ENCODE assay signal across 14 cellular contexts in genomic region chr18:58891753-58892152, GRCh38. TPM values are rescaled to one million over a fixed set of nuclear protein-coding genes. Genes with fewer than 3 reads are reported as not detected.
A peak's percentile ranks its signal among the peaks of the same experiment; 100 is the strongest.
DNase-seq lines count a peak whose midpoint lies in the region; ATAC-seq and TF ChIP-seq lines count a peak whose summit lies in the region.
"Had no signal": no experiment of that assay in that cellular context is flagged by ENCODE, and none has a peak within 500 bp of the region (broad histone marks: within the 10 kb centered on the region; RNA-seq: fewer than 3 reads in every experiment).

No MANE protein-coding gene starts in this region.

- H3K4me1 Mint-ChIP-seq in memory B cell = peaks cover 39% of the 10 kb centered on the region

- H3K4me1 ChIP-seq in HUES6 (ENCODE audit: control insufficient read depth, insufficient read depth, low read length) = peaks cover 32% of the 10 kb centered on the region
- peaks cover 25 to 39% of the 10 kb centered on the region in 2 donors for H3K4me1 ChIP-seq in thyroid gland

- intact Hi-C loops in thyroid gland (cut with DNase I) = no loop called here

- peaks cover 9% of the 10 kb centered on the region for H3K36me3 Mint-ChIP-seq in memory B cell

- H3K27ac ChIP-seq in HUES6 (ENCODE audit: low read depth, low read length) = peak overlapping the region; percentile 1; the same call in 1 of the 2 replicates
- H3K27ac ChIP-seq in thyroid gland = peak overlapping the region in 2 of 3 donors; percentile 16 to 33

- ATAC-seq in memory B cell (ENCODE audit: low read depth) (no peak), GM21526 (IDR thresholded peaks at IDR 0.05; ENCODE audit: low FRiP score, unreplicated experiment) (no peak)
- ATAC-seq: gastroesophageal sphincter, T-cell had no signal

- no peak for TF ChIP-seq CTCF in astrocyte of the spinal cord (IDR thresholded peaks at IDR 0.05; ENCODE audit: low read depth, low read length)
- no peak for TF ChIP-seq CTCF in thyroid gland (IDR thresholded peaks at IDR 0.05)

- H3K9me3 ChIP-seq in HUES6 (ENCODE audit: control insufficient read depth, insufficient read depth, low read depth, low read length) (no peaks in the 10 kb centered on the region), thyroid gland (no peaks in the 10 kb centered on the region)
- H3K9me3 ChIP-seq: gastroesophageal sphincter had no signal

- H3K36me3 ChIP-seq in HUES6 (ENCODE audit: control insufficient read depth, insufficient read depth, low read length) = peaks cover 66% of the 10 kb centered on the region
- H3K36me3 ChIP-seq in thyroid gland = no peaks in the 10 kb centered on the region

- no peak overlapping the region for H3K4me3 ChIP-seq in HUES6 (ENCODE audit: low read depth, low read length)
- no peak overlapping the region for H3K4me3 ChIP-seq in astrocyte of the spinal cord (ENCODE audit: low read depth, low read length)
- peak overlapping the region in 1 of 3 donors; percentile 9 for H3K4me3 ChIP-seq in thyroid gland (replicated peaks in 1 of 3)

- no peaks in the 10 kb centered on the region for H3K27me3 Mint-ChIP-seq in memory B cell

- no peaks in the 10 kb centered on the region for H3K27me3 ChIP-seq in HUES6 (ENCODE audit: control insufficient read depth, insufficient read depth, low read length)
- H3K27me3 ChIP-seq in thyroid gland = no peaks in the 10 kb centered on the region
- H3K27me3 ChIP-seq: gastroesophageal sphincter had no signal

- no peak for TF ChIP-seq POLR2A in thyroid gland (IDR thresholded peaks at IDR 0.05)

- in situ Hi-C loops in astrocyte of the spinal cord (cut with HindIII; ENCODE audit: low sequenced_read_pairs) = no loop called here

- no peak overlapping the region for H3K4me3 Mint-ChIP-seq in memory B cell
- H3K4me3 Mint-ChIP-seq: T-cell had no signal

- peaks cover 2% of the 10 kb centered on the region for H3K9me3 Mint-ChIP-seq in memory B cell
- H3K9me3 Mint-ChIP-seq: T-cell had no signal

- WGBS in thyroid gland, 2 donors = 73 to 85% methylated on average over 4 of the region's 4 CpGs

- no peak overlapping the region for H3K9ac ChIP-seq in HUES6 (ENCODE audit: low read length)

- DNase-seq in astrocyte of the spinal cord (ENCODE audit: low read depth, low spot score) (peak; percentile 33), memory B cell (ENCODE audit: low spot score in 2 of 2) (no peak), thyroid gland (no peak), hypothalamus (lab: John Stamatoyannopoulos, UW) (no peak), putamen (ENCODE audit: low spot score) (no peak), NCI-H1092 treated with DMSO at 0.1 percent for 48 hours (lab: John Stamatoyannopoulos, UW) (no peak)
- DNase-seq: activated CD4-positive, alpha-beta T cell treated with anti-CD3 and anti-CD28 coated beads, Interleukin-2, amount 50 U/mL, for 4 hours; activated gamma-delta T cell treated with Interleukin-2 at 50 U/mL for 16 hours; NCI-H1092; NCI-H774; T-cell had no signal

- H3K27ac Mint-ChIP-seq in memory B cell = peak overlapping the region; percentile 24
- H3K27ac Mint-ChIP-seq: T-cell had no signal

RNA-seq across cellular contexts. Expression of gene ZNF532, which starts 27.1 kb away (rescaled TPM):
- total RNA-seq in thyroid gland = 100 to 1,000 TPM in 3 of 4 donors, 10 to 100 TPM in 1; 80.2 to 111 (median 109) TPM
